9 cellular contexts compared by ENCODE assay signal in genomic region chr14:24145219-24145618, GRCh38. TPM values are rescaled to one million over a fixed set of nuclear protein-coding genes. Genes with fewer than 3 reads are reported as not detected.
DNase-seq lines count a peak whose midpoint lies in the region; ATAC-seq and TF ChIP-seq lines count a peak whose summit lies in the region.
"Had no signal": no experiment of that assay in that cellular context is flagged by ENCODE, and none has a peak within 500 bp of the region (broad histone marks: within the 10 kb centered on the region; RNA-seq: fewer than 3 reads in every experiment).

No MANE protein-coding gene starts in this region.

- H3K36me3 ChIP-seq in DOHH2 (ENCODE audit: control insufficient read depth, low read length) (peaks cover 58% of the 10 kb centered on the region), PC-9 (ENCODE audit: low read depth) (no peaks in the 10 kb centered on the region; the same call in 1 of the 2 replicates), esophagus muscularis mucosa (peaks cover 2 to 27% (median 21%) of the 10 kb centered on the region in 4 donors), sigmoid colon (peaks cover 3 to 28% (median 13%) of the 10 kb centered on the region in 4 donors), testis (ENCODE audit: low read depth, missing control alignments) (no peaks in the 10 kb centered on the region)

- H3K4me2 ChIP-seq in DOHH2 (ENCODE audit: low read length) = peak overlapping the region; percentile 99
- H3K4me2 ChIP-seq in PC-9 = peak overlapping the region; percentile 93

- intact Hi-C loops in PC-9 (cut with micrococcal nuclease; ENCODE audit: unreplicated experiment) = no loop called here
- intact Hi-C loops in esophagus muscularis mucosa (cut with DNase I) = loop anchor here (10.0 kb wide), 1 partner anchor 290 kb away; no protein-coding TSS in a partner anchor
- intact Hi-C loops in sigmoid colon (cut with DNase I) = loop anchor here (5.0 to 10.0 kb wide), 3 partner anchors 87 to 840 kb away; partner anchors contain the start of genes BCL2L2, GMPR2, NEDD8 and PPP1R3E
- intact Hi-C loops in testis (cut with DNase I; ENCODE audit: low total_unique reads) = no loop called here

- H3K9me3 ChIP-seq in DOHH2 (ENCODE audit: control insufficient read depth, insufficient read depth, low read length) (no peaks in the 10 kb centered on the region), PC-9 (ENCODE audit: insufficient read depth, low read depth) (no peaks in the 10 kb centered on the region), esophagus muscularis mucosa (no peaks in the 10 kb centered on the region), sigmoid colon (no peaks in the 10 kb centered on the region), testis (no peaks in the 10 kb centered on the region)

- H3K27ac ChIP-seq in DOHH2 (ENCODE audit: low read depth, low read length) (no peak overlapping the region), PC-9 (no peak overlapping the region), esophagus muscularis mucosa (replicated peaks in 1 of 4) (peak overlapping the region; percentile 88 to 94 (median 90)), sigmoid colon (peak overlapping the region; percentile 92 to 96 (median 95)), testis (no peak overlapping the region)

- no peak for DNase-seq in PC-9
- DNase-seq in esophagus muscularis mucosa (ENCODE audit: extremely low spot score) = no peak
- DNase-seq in sigmoid colon = no peak
- no peak for DNase-seq in anterior cingulate cortex (lab: John Stamatoyannopoulos, UW)
- DNase-seq in testis = no peak
- DNase-seq: activated gamma-delta T cell had no signal

- H3K4me1 ChIP-seq in DOHH2 (ENCODE audit: control insufficient read depth, low read length) (peaks cover 30% of the 10 kb centered on the region), PC-9 (replicated peaks; ENCODE audit: insufficient read depth) (peaks cover 15% of the 10 kb centered on the region), esophagus muscularis mucosa (peaks cover 27 to 62% (median 53%) of the 10 kb centered on the region in 4 donors), sigmoid colon (peaks cover 0 to 59% (median 42%) of the 10 kb centered on the region in 4 donors), testis (peaks cover 21% of the 10 kb centered on the region)

- H3F3A ChIP-seq in DOHH2 (ENCODE audit: control insufficient read depth, insufficient read depth) = 0 out of 2 replicates have a peak, but pooled peaks cover 3% of the 10 kb centered on the region
- H3F3A ChIP-seq in PC-9 (ENCODE audit: insufficient read depth, low read depth) = peaks cover 10% of the 10 kb centered on the region

- H3K27me3 ChIP-seq in DOHH2 (ENCODE audit: control insufficient read depth, low read length) (no peaks in the 10 kb centered on the region), PC-9 (ENCODE audit: insufficient read depth, low read depth) (no peaks in the 10 kb centered on the region), esophagus muscularis mucosa (no peaks in the 10 kb centered on the region), sigmoid colon (no peaks in the 10 kb centered on the region), testis (no peaks in the 10 kb centered on the region)

- TF ChIP-seq POLR2A in esophagus muscularis mucosa (IDR thresholded peaks at IDR 0.05; ENCODE audit: low read depth) (no peak), sigmoid colon (IDR thresholded peaks at IDR 0.05) (no peak), GM18505 (IDR thresholded peaks at IDR 0.05; ENCODE audit: borderline replicate concordance, extremely low read depth, insufficient read depth, insufficient read length) (no peak), testis (IDR thresholded peaks at IDR 0.05) (no peak)

- ATAC-seq in HG03442 (IDR thresholded peaks at IDR 0.05; ENCODE audit: unreplicated experiment) = no peak
- no peak for ATAC-seq in GM18505 (IDR thresholded peaks at IDR 0.05; ENCODE audit: unreplicated experiment)

- peaks cover 3% of the 10 kb centered on the region; the same call in 1 of the 2 replicates for H4K20me1 ChIP-seq in DOHH2 (ENCODE audit: control insufficient read depth, insufficient read depth, low read depth, low read length)
- no peaks in the 10 kb centered on the region for H4K20me1 ChIP-seq in PC-9 (ENCODE audit: insufficient read depth)

- CTCF ChIA-PET in PC-9 (lab: Charles Lee) = interaction anchor here (0.6 kb wide), 2 partner anchors 11 to 53 kb away, joined by 4 to 5 read pairs; no protein-coding TSS in a partner anchor

- TF ChIP-seq EP300 in esophagus muscularis mucosa (IDR thresholded peaks at IDR 0.05) = no peak
- no peak for TF ChIP-seq EP300 in sigmoid colon (IDR thresholded peaks at IDR 0.05)

- POLR2A ChIA-PET in PC-9 (lab: Charles Lee; ENCODE audit: unreplicated experiment) = interaction anchor here (0.6 kb wide), 1 partner anchor 8 kb away, joined by 5 read pairs; no protein-coding TSS in a partner anchor

- TF ChIP-seq CTCF in DOHH2 (IDR thresholded peaks at IDR 0.05; ENCODE audit: low read depth, low read length, poor library complexity, severe bottlenecking) = no peak
- no peak for TF ChIP-seq CTCF in PC-9 (conservative IDR thresholded peaks at IDR 0.05)
- no peak for TF ChIP-seq CTCF in esophagus muscularis mucosa (IDR thresholded peaks at IDR 0.05)
- no peak for TF ChIP-seq CTCF in sigmoid colon (IDR thresholded peaks at IDR 0.05)
- TF ChIP-seq CTCF in testis (IDR thresholded peaks at IDR 0.05) = no peak

- BruUV-seq in PC-9 (replicated peaks; lab: Mats Ljungman, UMichigan) = no TSS peak

- H3K9me2 ChIP-seq in DOHH2 (replicated peaks; ENCODE audit: control insufficient read depth, low read length) = no peaks in the 10 kb centered on the region
- H3K9me2 ChIP-seq in PC-9 (ENCODE audit: insufficient read depth) = no peaks in the 10 kb centered on the region

- 97% methylated on average over 2 of the region's 2 CpGs for WGBS in esophagus muscularis mucosa
- WGBS in sigmoid colon, 2 donors = 88% methylated on average over 2 of the region's 2 CpGs
- 93 to 94% methylated on average over 2 of the region's 2 CpGs for WGBS in testis, 2 donors

- H3K4me3 ChIP-seq in DOHH2 (ENCODE audit: low read length) (peak overlapping the region; percentile 82), PC-9 (peak overlapping the region; percentile 63; the same call in 1 of the 2 replicates), esophagus muscularis mucosa (no peak overlapping the region), sigmoid colon (no peak overlapping the region), testis (no peak overlapping the region)

- peaks cover 49% of the 10 kb centered on the region for H3K79me2 ChIP-seq in DOHH2 (ENCODE audit: control insufficient read depth, low read length)
- H3K79me2 ChIP-seq in PC-9 (ENCODE audit: low read depth) = peaks cover 37% of the 10 kb centered on the region

- no peak overlapping the region for H2AFZ ChIP-seq in PC-9

RNA-seq across cellular contexts. Expression of gene PSME2, which starts 1.2 kb away (rescaled TPM):
- total RNA-seq in PC-9 (2021) (96.0 and 153 TPM in 2 replicates), esophagus muscularis mucosa (10 to 100 TPM; 32.8 to 64.3 (median 42.6) TPM), sigmoid colon (10 to 100 TPM; 26.2 to 43.5 (median 34.5) TPM), testis (10 to 100 TPM; 49.8 to 78.1 TPM)
- polyA plus RNA-seq in sigmoid colon (100 to 1,000 TPM; 228 to 485 (median 356) TPM), testis (ENCODE audit: insufficient read depth, low read depth, low replicate concordance) (122 TPM)

RNA-seq across cellular contexts. Expression of gene RNF31, which starts 2.1 kb away (rescaled TPM):
- total RNA-seq in PC-9 (2021) = 44.6 and 60.8 TPM in 2 replicates
- total RNA-seq in esophagus muscularis mucosa = 10 to 100 TPM; 21.7 to 33.3 (median 26.8) TPM
- total RNA-seq in sigmoid colon = 10 to 100 TPM; 20.2 to 38.4 (median 29.7) TPM
- 10 to 100 TPM; 13.6 to 57.8 (median 37.8) TPM for polyA plus RNA-seq in sigmoid colon
- 10 to 100 TPM; 94.5 to 96.8 TPM for total RNA-seq in testis
- 71.0 TPM for polyA plus RNA-seq in testis (ENCODE audit: insufficient read depth, low read depth, low replicate concordance)

RNA-seq across cellular contexts. Expression of gene EMC9, which starts 3.8 kb away (rescaled TPM):
- total RNA-seq in PC-9 (2021) (27.4 and 37.1 TPM in 2 replicates), esophagus muscularis mucosa (10 to 100 TPM in 3 of 4 donors, 1 to 10 TPM in 1; 8.8 to 14.4 (median 12.2) TPM), sigmoid colon (10 to 100 TPM in 3 of 4 donors, 1 to 10 TPM in 1; 5.0 to 20.9 (median 12.9) TPM), testis (10 to 100 TPM; 15.2 to 23.9 TPM)
- polyA plus RNA-seq in sigmoid colon (10 to 100 TPM; 20.6 to 37.2 (median 30.8) TPM), testis (ENCODE audit: insufficient read depth, low read depth, low replicate concordance) (33.7 TPM)

RNA-seq across cellular contexts. Expression of gene PSME1, which starts 9.2 kb away (rescaled TPM):
- 172 and 174 TPM in 2 replicates for total RNA-seq in PC-9 (2021)
- total RNA-seq in esophagus muscularis mucosa = 100 to 1,000 TPM; 129 to 158 (median 143) TPM
- total RNA-seq in sigmoid colon = 100 to 1,000 TPM; 129 to 186 (median 152) TPM
- polyA plus RNA-seq in sigmoid colon = 100 to 1,000 TPM; 309 to 438 (median 416) TPM
- total RNA-seq in testis = 10 to 100 TPM; 43.3 to 63.9 TPM
- 101 TPM for polyA plus RNA-seq in testis (ENCODE audit: insufficient read depth, low read depth, low replicate concordance)

RNA-seq across cellular contexts. Expression of gene FITM1, which starts 14.8 kb away (rescaled TPM):
- total RNA-seq in PC-9 (2021) = 0.48 and 0.72 TPM in 2 replicates
- total RNA-seq in esophagus muscularis mucosa = under 1 TPM in 3 of 4 donors, not detected in 1; 0.34 to 0.83 (median 0.52) TPM
- under 1 TPM in 1 of 4 donors, not detected in 3; 0.33 TPM for total RNA-seq in sigmoid colon
- polyA plus RNA-seq in sigmoid colon = 1 to 10 TPM in 1 of 3 donors, not detected in 2; 1.8 TPM
- total RNA-seq in testis = 1 to 10 TPM; 2.2 to 3.5 TPM
- 3.7 TPM for polyA plus RNA-seq in testis (ENCODE audit: insufficient read depth, low read depth, low replicate concordance)

Comparison
In these comparisons a context has a peak if more than half of its experiments do, and no peak if none do; other contexts are left out.
1. H3K27ac ChIP-seq: peak in esophagus muscularis mucosa (4 of 4) and sigmoid colon (4 of 4); none in DOHH2 (single experiment), PC-9 (single experiment) and testis (0 of 2).
2. H3K4me3 ChIP-seq: peak in DOHH2 (single experiment) and PC-9 (single experiment); none in esophagus muscularis mucosa (0 of 4), sigmoid colon (0 of 4) and testis (0 of 2).
3. intact Hi-C loops: an anchor here in esophagus muscularis mucosa (10.0 kb wide) and sigmoid colon (5.0 to 10.0 kb wide); none called in PC-9 and testis.